Comparison of ENCODE assay signal across 27 cellular contexts in the genomic region with DNA sequence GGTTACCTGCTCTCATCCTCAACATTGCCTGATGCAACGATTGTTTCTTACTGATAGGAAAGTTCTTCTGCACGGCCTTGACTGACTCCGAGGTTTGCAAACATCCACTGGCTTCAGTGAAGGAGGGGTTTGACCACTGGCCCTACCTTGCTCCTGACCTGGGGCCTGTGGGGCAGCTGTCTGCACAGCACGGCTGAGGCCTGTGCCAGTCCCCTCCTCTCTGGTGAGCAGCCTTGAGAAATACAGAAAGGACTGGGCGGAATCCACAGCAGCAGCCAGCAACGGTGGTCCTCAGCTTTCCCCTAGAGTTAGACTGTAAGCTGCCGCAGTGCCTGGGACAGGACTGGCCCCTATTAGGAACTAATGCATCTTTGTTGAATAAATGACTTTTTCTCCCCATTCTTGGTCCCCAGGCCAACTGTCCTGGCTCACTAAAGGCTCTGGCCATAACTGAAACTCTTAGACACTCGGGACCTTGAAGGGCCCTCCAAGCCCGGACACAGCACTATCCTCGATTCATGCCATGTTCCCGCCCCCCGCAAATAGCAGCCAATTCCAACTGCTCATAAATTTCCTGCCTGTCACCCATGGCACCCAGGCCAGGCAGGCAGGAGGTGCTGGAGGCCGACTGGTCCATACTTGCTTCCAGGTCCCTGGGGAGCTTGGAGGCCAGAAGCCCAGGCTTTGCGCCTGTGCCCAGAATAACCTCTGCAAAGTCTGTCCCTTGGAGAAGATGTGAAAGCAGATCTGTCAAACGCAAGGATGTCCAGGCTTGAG. TPM values are rescaled to one million over a fixed set of nuclear protein-coding genes. Genes with fewer than 3 reads are reported as not detected.
DNase-seq lines count a peak whose midpoint lies in the region; ATAC-seq and TF ChIP-seq lines count a peak whose summit lies in the region.
"Had no signal": no experiment of that assay in that cellular context is flagged by ENCODE, and none has a peak within 500 bp of the region (broad histone marks: within the 10 kb centered on the region; RNA-seq: fewer than 3 reads in every experiment).

No MANE protein-coding gene starts in this region.

- peak in 1 of 2 donors; percentile 28 for ATAC-seq in right cardiac atrium
- ATAC-seq: activated CD4-positive, CD25-positive, alpha-beta regulatory T cell treated with anti-CD3 and anti-CD28 coated beads, Interleukin-2, amount 50 U/mL, for 24 hours; stimulated activated effector memory CD8-positive, alpha-beta T cell treated with anti-CD3 and anti-CD28 coated beads, Interleukin-12 subunit alpha, Interleukin-12 subunit beta, amount 100 ng/mL, for 72 hours; T-helper 17 cell had no signal

- peak overlapping the region; percentile 47 for H3K27ac ChIP-seq in right cardiac atrium (ENCODE audit: low read length)
- no peak overlapping the region for H3K27ac ChIP-seq in sigmoid colon
- H3K27ac ChIP-seq: breast epithelium, C4-2B, SK-N-MC, vagina had no signal

- intact Hi-C loops in right cardiac atrium (cut with DNase I), result no loop called here
- intact Hi-C loops in sigmoid colon (cut with DNase I), result no loop called here

- no peaks in the 10 kb centered on the region for H3K36me3 ChIP-seq in sigmoid colon
- H3K36me3 ChIP-seq: breast epithelium, vagina had no signal

- TF ChIP-seq POLR2A in sigmoid colon (IDR thresholded peaks at IDR 0.05), result no peak

- no peak for TF ChIP-seq CTCF in sigmoid colon (IDR thresholded peaks at IDR 0.05)

- H3K4me1 ChIP-seq in right cardiac atrium (ENCODE audit: control insufficient read depth, insufficient read depth, low read length), result peaks cover 36% of the 10 kb centered on the region
- H3K4me1 ChIP-seq in sigmoid colon, result peaks cover 0 to 35% (median 16%) of the 10 kb centered on the region in 4 donors
- H3K4me1 ChIP-seq: breast epithelium, Caco-2 had no signal

- 59% methylated on average over 15 of the region's 15 CpGs for WGBS in right cardiac atrium
- 85 to 88% methylated on average over 15 of the region's 15 CpGs for WGBS in sigmoid colon, 2 donors

- POLR2A ChIA-PET in HEK293T (lab: Yijun Ruan, JAX), result no interaction called here

- H3K9me3 ChIP-seq in right cardiac atrium (ENCODE audit: control insufficient read depth, low read length) (no peaks in the 10 kb centered on the region), sigmoid colon (no peaks in the 10 kb centered on the region)
- H3K9me3 ChIP-seq: breast epithelium, Caco-2, vagina had no signal

- H3K4me3 ChIP-seq in right cardiac atrium (ENCODE audit: low read length) (no peak overlapping the region), sigmoid colon (no peak overlapping the region)
- H3K4me3 ChIP-seq: breast epithelium, SK-N-MC, vagina had no signal

- DNase-seq in HEK293T (ENCODE audit: extremely low spot score) (no peak), NCI-H1105 (lab: John Stamatoyannopoulos, UW) (peak; percentile 39), right cardiac atrium (peak in 2 of 3 donors; percentile 86), sigmoid colon (peak; percentile 55), NCI-H2081 treated with DMSO at 0.1 percent for 48 hours (lab: John Stamatoyannopoulos, UW) (no peak), SKM-1 treated with dmso at 0.1 percent for 144 hours (lab: John Stamatoyannopoulos, UW; ENCODE audit: unreplicated experiment) (no peak), ureter (ENCODE audit: low spot score) (no peak), NCI-H1092 (lab: John Stamatoyannopoulos, UW) (no peak)
- DNase-seq: activated CD4-positive, alpha-beta memory T cell treated with anti-CD3 and anti-CD28 coated beads for 36 hours; activated CD8-positive, alpha-beta memory T cell treated with anti-CD3 and anti-CD28 coated beads, Interleukin-2, amount 50 U/mL, for 4 hours; activated naive CD4-positive, alpha-beta T cell treated with anti-CD3 and anti-CD28 coated beads, Interleukin-2, amount 10 ng/mL, durations not matched to agents 7 days and 5 days; Caco-2; cortex of kidney; foreskin fibroblast; Karpas-422; naive B cell; NCI-H526; occipital lobe; stimulated activated CD4-positive, alpha-beta T cell treated with anti-CD3 and anti-CD28 coated beads, Interleukin-12 subunit alpha, Interleukin-12 subunit beta, amount 100 ng/mL, for 4 hours; stimulated activated CD4-positive, alpha-beta T cell treated with anti-CD3 and anti-CD28 coated beads, Interleukin-4, amount 100 ng/mL, for 24 hours; T-helper 17 cell had no signal

- TF ChIP-seq EP300 in sigmoid colon (IDR thresholded peaks at IDR 0.05), result no peak

- CTCF ChIA-PET in HEK293T (lab: Yijun Ruan, JAX), result no interaction called here

- H3K27me3 ChIP-seq in right cardiac atrium (ENCODE audit: control insufficient read depth, insufficient read depth), result no peaks in the 10 kb centered on the region
- no peaks in the 10 kb centered on the region for H3K27me3 ChIP-seq in sigmoid colon
- H3K27me3 ChIP-seq: breast epithelium, vagina had no signal

TF ChIP-seq in HEK293T, 16 proteins besides CTCF, POLR2A, EP300 and RAD21:
- TF ChIP-seq TARDBP (IDR thresholded peaks at IDR 0.05), result no peak
- TF ChIP-seq ARNT (IDR thresholded peaks at IDR 0.05), result no peak
- no peak for TF ChIP-seq ZNF384 (IDR thresholded peaks at IDR 0.05)
- TF ChIP-seq FOXM1 (IDR thresholded peaks at IDR 0.05; ENCODE audit: borderline replicate concordance), result no peak
- TF ChIP-seq, protein P1, sequence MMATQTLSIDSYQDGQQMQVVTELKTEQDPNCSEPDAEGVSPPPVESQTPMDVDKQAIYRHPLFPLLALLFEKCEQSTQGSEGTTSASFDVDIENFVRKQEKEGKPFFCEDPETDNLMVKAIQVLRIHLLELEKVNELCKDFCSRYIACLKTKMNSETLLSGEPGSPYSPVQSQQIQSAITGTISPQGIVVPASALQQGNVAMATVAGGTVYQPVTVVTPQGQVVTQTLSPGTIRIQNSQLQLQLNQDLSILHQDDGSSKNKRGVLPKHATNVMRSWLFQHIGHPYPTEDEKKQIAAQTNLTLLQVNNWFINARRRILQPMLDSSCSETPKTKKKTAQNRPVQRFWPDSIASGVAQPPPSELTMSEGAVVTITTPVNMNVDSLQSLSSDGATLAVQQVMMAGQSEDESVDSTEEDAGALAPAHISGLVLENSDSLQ (IDR thresholded peaks at IDR 0.05), result peak; percentile 53
- TF ChIP-seq SP1 (IDR thresholded peaks at IDR 0.05), result no peak

RNA-seq across cellular contexts. Expression of gene ATOH8, which starts 26.7 kb away (rescaled TPM):
- total RNA-seq in right cardiac atrium (10 to 100 TPM; 35.7 to 55.5 (median 45.7) TPM), sigmoid colon (10 to 100 TPM; 12.4 to 20.6 (median 18.1) TPM), ureter (21.8 TPM)
- polyA plus RNA-seq in right cardiac atrium (57.8 TPM), sigmoid colon (1 to 10 TPM; 1.6 to 9.4 (median 6.6) TPM)
- total RNA-seq: activated CD4-positive, alpha-beta memory T cell treated with anti-CD3 and anti-CD28 coated beads for 36 hours; Caco-2; T-helper 17 cell had no signal

Comparison
In these comparisons a context has a peak if more than half of its experiments do, and no peak if none do; other contexts are left out.
1. DNase-seq: peak in NCI-H1105 (single experiment), right cardiac atrium (2 of 3) and sigmoid colon (single experiment); none in HEK293T (single experiment), NCI-H2081 treated with DMSO at 0.1 percent for 48 hours (single experiment), SKM-1 treated with dmso at 0.1 percent for 144 hours (single experiment), ureter (single experiment) and NCI-H1092 (single experiment).